ENCODE assay signal across 1 cellular context in genomic region chr2:231124833-231125232, GRCh38.
TF ChIP-seq lines count a peak whose summit lies in the region.

Gene HTR2B (minus strand): TSS chr2:231125042. CDS start chr2:231123764, 1,278 bp downstream.

TF ChIP-seq in IMR-90, 13 proteins besides CTCF, POLR2A, EP300 and RAD21 (continued from another document):
- no peak for TF ChIP-seq USF2 (IDR thresholded peaks at IDR 0.05; ENCODE audit: low read depth, low read length)
- no peak for TF ChIP-seq RFX5 (IDR thresholded peaks at IDR 0.05; ENCODE audit: low read depth, low read length)
- no peak for TF ChIP-seq CEBPB (IDR thresholded peaks at IDR 0.05; ENCODE audit: low read depth, low read length)
TF ChIP-seq in IMR-90: peak in this region for 0.
